ENCODE assay signal across 1 cellular context in the genomic region with DNA sequence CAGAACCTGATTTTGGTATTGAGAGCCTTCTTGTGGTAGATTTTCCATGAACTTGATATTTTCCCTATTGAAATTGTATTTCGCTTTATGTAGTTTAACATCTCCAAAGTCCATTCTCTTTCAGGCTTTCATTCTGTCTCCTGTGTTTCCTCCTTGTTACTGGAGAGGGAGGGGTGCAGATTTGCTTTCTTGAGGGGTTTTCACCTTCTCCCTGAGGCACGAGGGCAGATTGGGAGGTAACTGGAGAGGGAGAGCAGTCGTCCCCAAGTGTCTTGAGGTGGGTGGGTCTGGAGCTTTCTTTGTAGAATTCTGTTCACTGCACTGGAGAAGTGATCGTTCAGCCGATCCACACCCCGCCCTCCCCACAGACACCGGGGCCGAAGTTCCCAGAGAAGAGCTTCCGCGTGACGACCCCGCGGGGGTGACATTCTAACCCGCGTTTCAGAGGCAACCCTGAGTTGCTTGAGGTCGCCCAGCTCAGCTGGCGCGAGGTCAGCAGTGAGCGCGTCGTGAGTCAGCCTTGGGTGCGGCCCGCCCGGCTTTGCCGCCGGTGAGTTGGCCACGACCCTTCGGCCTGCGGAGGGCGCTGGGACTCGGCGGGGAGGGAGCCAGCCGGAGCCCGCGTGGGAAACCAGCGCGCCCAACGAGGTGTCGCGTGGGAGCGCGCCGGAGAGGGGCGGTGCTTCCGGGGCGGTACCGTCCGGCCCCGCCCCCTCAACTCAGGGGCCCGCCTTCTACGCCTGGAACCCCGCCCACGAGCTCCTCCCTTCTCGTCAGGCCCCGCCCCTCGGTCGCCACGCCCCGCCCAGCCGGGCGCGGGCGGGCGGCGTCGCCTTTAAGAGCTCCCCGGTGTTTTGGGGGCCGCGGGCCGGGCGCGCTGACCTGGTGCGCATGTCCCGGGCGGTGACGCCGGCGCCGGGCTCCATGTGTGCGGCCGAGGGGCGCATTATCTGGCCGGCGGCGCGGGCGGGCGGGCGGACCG.
TF ChIP-seq lines count a peak whose summit lies in the region.

A gene with protein sequence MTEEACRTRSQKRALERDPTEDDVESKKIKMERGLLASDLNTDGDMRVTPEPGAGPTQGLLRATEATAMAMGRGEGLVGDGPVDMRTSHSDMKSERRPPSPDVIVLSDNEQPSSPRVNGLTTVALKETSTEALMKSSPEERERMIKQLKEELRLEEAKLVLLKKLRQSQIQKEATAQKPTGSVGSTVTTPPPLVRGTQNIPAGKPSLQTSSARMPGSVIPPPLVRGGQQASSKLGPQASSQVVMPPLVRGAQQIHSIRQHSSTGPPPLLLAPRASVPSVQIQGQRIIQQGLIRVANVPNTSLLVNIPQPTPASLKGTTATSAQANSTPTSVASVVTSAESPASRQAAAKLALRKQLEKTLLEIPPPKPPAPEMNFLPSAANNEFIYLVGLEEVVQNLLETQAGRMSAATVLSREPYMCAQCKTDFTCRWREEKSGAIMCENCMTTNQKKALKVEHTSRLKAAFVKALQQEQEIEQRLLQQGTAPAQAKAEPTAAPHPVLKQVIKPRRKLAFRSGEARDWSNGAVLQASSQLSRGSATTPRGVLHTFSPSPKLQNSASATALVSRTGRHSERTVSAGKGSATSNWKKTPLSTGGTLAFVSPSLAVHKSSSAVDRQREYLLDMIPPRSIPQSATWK (plus strand): TSS at position 797 of the 982 bp plus-strand sequence. CDS start 59,671 bp downstream, outside the sequence.

TF ChIP-seq in HCT116, 20 proteins besides CTCF, POLR2A, EP300 and RAD21:
- TF ChIP-seq, protein P1, sequence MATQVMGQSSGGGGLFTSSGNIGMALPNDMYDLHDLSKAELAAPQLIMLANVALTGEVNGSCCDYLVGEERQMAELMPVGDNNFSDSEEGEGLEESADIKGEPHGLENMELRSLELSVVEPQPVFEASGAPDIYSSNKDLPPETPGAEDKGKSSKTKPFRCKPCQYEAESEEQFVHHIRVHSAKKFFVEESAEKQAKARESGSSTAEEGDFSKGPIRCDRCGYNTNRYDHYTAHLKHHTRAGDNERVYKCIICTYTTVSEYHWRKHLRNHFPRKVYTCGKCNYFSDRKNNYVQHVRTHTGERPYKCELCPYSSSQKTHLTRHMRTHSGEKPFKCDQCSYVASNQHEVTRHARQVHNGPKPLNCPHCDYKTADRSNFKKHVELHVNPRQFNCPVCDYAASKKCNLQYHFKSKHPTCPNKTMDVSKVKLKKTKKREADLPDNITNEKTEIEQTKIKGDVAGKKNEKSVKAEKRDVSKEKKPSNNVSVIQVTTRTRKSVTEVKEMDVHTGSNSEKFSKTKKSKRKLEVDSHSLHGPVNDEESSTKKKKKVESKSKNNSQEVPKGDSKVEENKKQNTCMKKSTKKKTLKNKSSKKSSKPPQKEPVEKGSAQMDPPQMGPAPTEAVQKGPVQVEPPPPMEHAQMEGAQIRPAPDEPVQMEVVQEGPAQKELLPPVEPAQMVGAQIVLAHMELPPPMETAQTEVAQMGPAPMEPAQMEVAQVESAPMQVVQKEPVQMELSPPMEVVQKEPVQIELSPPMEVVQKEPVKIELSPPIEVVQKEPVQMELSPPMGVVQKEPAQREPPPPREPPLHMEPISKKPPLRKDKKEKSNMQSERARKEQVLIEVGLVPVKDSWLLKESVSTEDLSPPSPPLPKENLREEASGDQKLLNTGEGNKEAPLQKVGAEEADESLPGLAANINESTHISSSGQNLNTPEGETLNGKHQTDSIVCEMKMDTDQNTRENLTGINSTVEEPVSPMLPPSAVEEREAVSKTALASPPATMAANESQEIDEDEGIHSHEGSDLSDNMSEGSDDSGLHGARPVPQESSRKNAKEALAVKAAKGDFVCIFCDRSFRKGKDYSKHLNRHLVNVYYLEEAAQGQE (IDR thresholded peaks at IDR 0.05; ENCODE audit: low read depth) = no peak
- TF ChIP-seq EZH2phosphoT487 (IDR thresholded peaks at IDR 0.05; ENCODE audit: borderline replicate concordance) (no peak), EGR1 (IDR thresholded peaks at IDR 0.05; ENCODE audit: low read depth) (peak; percentile 75), SIN3A (IDR thresholded peaks at IDR 0.05; ENCODE audit: low read depth) (no peak), ZNF274 (IDR thresholded peaks at IDR 0.05; ENCODE audit: low read depth, low read length) (no peak), SP1 (IDR thresholded peaks at IDR 0.05; ENCODE audit: low read depth) (peak; percentile 87), JUND (IDR thresholded peaks at IDR 0.05) (peak; percentile 71), CBX3 (IDR thresholded peaks at IDR 0.05; ENCODE audit: low read depth) (no peak), FOSL1 (IDR thresholded peaks at IDR 0.05; ENCODE audit: low read depth) (peak; percentile 87), YY1 (IDR thresholded peaks at IDR 0.05; ENCODE audit: extremely low read depth, insufficient replicate concordance, low read depth, low read length) (peak; percentile 25), TCF7L2 (IDR thresholded peaks at IDR 0.05; ENCODE audit: borderline replicate concordance, extremely low read depth, insufficient read depth, insufficient read length) (peak; percentile 17), POLR2AphosphoS5 (IDR thresholded peaks at IDR 0.05; ENCODE audit: low read depth, low read length) (peak; percentile 61), CEBPB (IDR thresholded peaks at IDR 0.05; ENCODE audit: low read depth) (no peak), ZFX (IDR thresholded peaks at IDR 0.05) (no peak), SRF (IDR thresholded peaks at IDR 0.05; ENCODE audit: low read depth) (no peak; the same call in 1 of the 2 replicates), EZH2 (IDR thresholded peaks at IDR 0.05) (no peak), ELF1 (IDR thresholded peaks at IDR 0.05; ENCODE audit: borderline replicate concordance, low read depth) (no peak)
- TF ChIP-seq, protein P2, sequence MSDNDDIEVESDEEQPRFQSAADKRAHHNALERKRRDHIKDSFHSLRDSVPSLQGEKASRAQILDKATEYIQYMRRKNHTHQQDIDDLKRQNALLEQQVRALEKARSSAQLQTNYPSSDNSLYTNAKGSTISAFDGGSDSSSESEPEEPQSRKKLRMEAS (IDR thresholded peaks at IDR 0.05) = peak; percentile 96
- TF ChIP-seq, protein P3, sequence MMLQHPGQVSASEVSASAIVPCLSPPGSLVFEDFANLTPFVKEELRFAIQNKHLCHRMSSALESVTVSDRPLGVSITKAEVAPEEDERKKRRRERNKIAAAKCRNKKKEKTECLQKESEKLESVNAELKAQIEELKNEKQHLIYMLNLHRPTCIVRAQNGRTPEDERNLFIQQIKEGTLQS (IDR thresholded peaks at IDR 0.05) = no peak
- TF ChIP-seq, protein P4, sequence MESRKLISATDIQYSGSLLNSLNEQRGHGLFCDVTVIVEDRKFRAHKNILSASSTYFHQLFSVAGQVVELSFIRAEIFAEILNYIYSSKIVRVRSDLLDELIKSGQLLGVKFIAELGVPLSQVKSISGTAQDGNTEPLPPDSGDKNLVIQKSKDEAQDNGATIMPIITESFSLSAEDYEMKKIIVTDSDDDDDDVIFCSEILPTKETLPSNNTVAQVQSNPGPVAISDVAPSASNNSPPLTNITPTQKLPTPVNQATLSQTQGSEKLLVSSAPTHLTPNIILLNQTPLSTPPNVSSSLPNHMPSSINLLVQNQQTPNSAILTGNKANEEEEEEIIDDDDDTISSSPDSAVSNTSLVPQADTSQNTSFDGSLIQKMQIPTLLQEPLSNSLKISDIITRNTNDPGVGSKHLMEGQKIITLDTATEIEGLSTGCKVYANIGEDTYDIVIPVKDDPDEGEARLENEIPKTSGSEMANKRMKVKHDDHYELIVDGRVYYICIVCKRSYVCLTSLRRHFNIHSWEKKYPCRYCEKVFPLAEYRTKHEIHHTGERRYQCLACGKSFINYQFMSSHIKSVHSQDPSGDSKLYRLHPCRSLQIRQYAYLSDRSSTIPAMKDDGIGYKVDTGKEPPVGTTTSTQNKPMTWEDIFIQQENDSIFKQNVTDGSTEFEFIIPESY (IDR thresholded peaks at IDR 0.05; ENCODE audit: extremely low read depth, insufficient replicate concordance, low read length) = peak; percentile 31
